In the genomic region with DNA sequence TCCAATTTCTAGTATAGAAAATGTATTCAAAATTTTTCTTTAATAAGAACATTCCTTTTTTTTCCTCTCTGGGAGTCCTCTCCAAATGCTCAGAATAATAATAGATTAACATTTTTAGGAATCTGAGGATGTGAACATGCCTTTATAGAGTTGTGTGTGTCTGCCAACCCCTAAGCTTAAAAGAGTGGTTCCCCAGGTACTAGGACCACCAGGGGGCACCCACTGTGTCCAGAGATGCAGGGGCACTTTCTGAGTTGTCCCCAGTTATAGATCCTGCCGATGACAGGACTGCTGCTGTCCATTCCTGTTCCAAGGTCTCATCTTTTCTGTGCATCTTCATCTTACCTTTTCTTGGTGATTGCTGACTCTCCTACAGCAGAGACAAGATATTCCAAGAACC, we compare ENCODE assay signal across 1 cellular context.
TF ChIP-seq lines count a peak whose summit lies in the region.

No MANE protein-coding gene starts in this region.

TF ChIP-seq in K562, 482 proteins besides CTCF, POLR2A, EP300 and RAD21:
- TF ChIP-seq, protein P1, sequence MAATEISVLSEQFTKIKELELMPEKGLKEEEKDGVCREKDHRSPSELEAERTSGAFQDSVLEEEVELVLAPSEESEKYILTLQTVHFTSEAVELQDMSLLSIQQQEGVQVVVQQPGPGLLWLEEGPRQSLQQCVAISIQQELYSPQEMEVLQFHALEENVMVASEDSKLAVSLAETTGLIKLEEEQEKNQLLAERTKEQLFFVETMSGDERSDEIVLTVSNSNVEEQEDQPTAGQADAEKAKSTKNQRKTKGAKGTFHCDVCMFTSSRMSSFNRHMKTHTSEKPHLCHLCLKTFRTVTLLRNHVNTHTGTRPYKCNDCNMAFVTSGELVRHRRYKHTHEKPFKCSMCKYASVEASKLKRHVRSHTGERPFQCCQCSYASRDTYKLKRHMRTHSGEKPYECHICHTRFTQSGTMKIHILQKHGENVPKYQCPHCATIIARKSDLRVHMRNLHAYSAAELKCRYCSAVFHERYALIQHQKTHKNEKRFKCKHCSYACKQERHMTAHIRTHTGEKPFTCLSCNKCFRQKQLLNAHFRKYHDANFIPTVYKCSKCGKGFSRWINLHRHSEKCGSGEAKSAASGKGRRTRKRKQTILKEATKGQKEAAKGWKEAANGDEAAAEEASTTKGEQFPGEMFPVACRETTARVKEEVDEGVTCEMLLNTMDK (IDR thresholded peaks at IDR 0.05; ENCODE audit: borderline replicate concordance, insufficient read depth, low read depth, low read length, poor library complexity, severe bottlenecking): peak; percentile 66
- TF ChIP-seq KAT7 (CRISPR knock-in tag; IDR thresholded peaks at IDR 0.05; ENCODE audit: borderline replicate concordance) (no peak), SMC3 (conservative IDR thresholded peaks at IDR 0.05; ENCODE audit: insufficient read depth, low read depth, low read length) (peak; percentile 61)
